ENCODE assay signal across 28 cellular contexts in the genomic region with DNA sequence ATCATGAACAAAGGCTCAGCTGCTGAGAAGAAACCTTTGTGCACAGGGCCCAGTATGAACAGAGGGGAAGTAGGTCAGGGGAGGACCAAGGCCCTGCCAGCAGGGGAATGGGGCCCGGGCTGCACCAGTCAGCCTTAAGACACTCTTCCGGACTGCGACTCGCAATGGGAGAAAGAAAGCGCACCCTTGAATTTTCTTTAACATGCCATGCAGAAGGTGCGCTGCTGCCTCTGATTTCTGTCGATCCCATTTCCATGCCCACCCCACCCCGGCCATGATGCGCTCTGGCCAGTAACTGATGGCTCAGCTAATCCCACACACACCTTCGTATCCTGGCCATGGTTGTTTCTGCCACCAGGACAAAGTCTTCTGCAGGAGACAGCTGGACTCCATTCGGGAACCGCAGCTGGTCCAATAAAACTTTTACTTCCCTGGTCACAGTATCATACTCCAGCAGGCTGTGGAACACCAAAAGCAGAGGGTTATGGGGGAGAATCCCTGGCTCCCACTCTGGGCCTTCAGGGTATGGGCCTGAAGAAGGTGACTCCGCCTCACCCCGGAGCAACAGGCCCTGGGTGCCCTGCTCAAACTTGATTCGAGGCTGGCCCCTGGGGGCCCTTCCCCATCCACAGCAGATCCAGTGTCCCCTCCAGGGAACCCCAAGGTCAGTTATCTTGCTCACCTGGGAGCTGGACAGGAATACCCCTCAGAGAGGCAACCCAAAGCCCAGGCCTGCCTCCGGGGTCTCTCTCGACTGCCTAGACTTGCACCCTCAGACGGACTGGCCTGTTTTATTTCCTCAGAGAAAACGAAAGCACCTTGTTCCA. TPM values are rescaled to one million over a fixed set of nuclear protein-coding genes. Genes with fewer than 3 reads are reported as not detected.
DNase-seq lines count a peak whose midpoint lies in the region; ATAC-seq and TF ChIP-seq lines count a peak whose summit lies in the region.
"Had no signal": no experiment of that assay in that cellular context is flagged by ENCODE, and none has a peak within 500 bp of the region (broad histone marks: within the 10 kb centered on the region; RNA-seq: fewer than 3 reads in every experiment).

No MANE protein-coding gene starts in this region.

- no peaks in the 10 kb centered on the region for H3K79me2 ChIP-seq in PC-3 (ENCODE audit: low read length)

- H3K27me3 Mint-ChIP-seq in immature natural killer cell (ENCODE audit: low read depth in 3 of 3) (peaks cover 16 to 30% (median 17%) of the 10 kb centered on the region in 3 donors), osteocyte (ENCODE audit: unreplicated experiment) (no peaks in the 10 kb centered on the region)
- H3K27me3 Mint-ChIP-seq: activated CD4-positive, alpha-beta T cell treated with anti-CD3 and anti-CD28 coated beads, Interleukin-2, amount 10 ng/mL, durations not matched to agents 7 days and 5 days; CD4-positive, alpha-beta memory T cell; naive thymus-derived CD4-positive, alpha-beta T cell had no signal

- no peaks in the 10 kb centered on the region for H3F3A ChIP-seq in PC-3 (ENCODE audit: low read length, unreplicated experiment)

- no peaks in the 10 kb centered on the region for H3K27me3 ChIP-seq in BLaER1
- H3K27me3 ChIP-seq in PC-3 (ENCODE audit: low read length): no peaks in the 10 kb centered on the region
- H3K27me3 ChIP-seq: SJSA1, testis had no signal

- H3K27ac Mint-ChIP-seq in immature natural killer cell (peak overlapping the region; percentile 85 to 98 (median 94)), osteocyte (ENCODE audit: unreplicated experiment) (no peak overlapping the region)
- H3K27ac Mint-ChIP-seq: activated T-helper 2 cell treated with anti-CD3 and anti-CD28 coated beads, Interferon-gamma antibody, Interleukin-2, Interleukin-4, amounts not matched to agents 10 μg/mL and 5 μg/mL and 100 μg/mL, durations not matched to agents 14 hours and 24 hours and 36 hours; WTC11 had no signal

- no peaks in the 10 kb centered on the region for H3K9me2 ChIP-seq in PC-3 (replicated peaks; ENCODE audit: low read length)

- peaks cover 74 to 84% of the 10 kb centered on the region in 2 donors for H3K4me1 Mint-ChIP-seq in immature natural killer cell
- peaks cover 2% of the 10 kb centered on the region for H3K4me1 Mint-ChIP-seq in osteocyte (ENCODE audit: unreplicated experiment)
- H3K4me1 Mint-ChIP-seq: activated CD4-positive, alpha-beta T cell treated with anti-CD3 and anti-CD28 coated beads, Interleukin-2, amount 10 ng/mL, durations not matched to agents 7 days and 5 days; WTC11 had no signal

- H3K4me3 Mint-ChIP-seq in immature natural killer cell (peak overlapping the region in 2 of 5 donors; percentile 28 to 38), osteocyte (ENCODE audit: unreplicated experiment) (no peak overlapping the region)
- H3K4me3 Mint-ChIP-seq: activated CD4-positive, alpha-beta T cell treated with anti-CD3 and anti-CD28 coated beads, Interleukin-2, amount 10 ng/mL, durations not matched to agents 7 days and 5 days; CD4-positive, alpha-beta memory T cell; naive thymus-derived CD4-positive, alpha-beta T cell; WTC11 had no signal

- H3K4me3 ChIP-seq in BLaER1 (no peak overlapping the region), PC-3 (ENCODE audit: low read length) (no peak overlapping the region)
- H3K4me3 ChIP-seq: left ventricle myocardium inferior, SJSA1, testis had no signal

- 0 out of 2 replicates have a peak overlapping the region, but pooled peaks have one; percentile 41 for H3K27ac ChIP-seq in BLaER1
- H3K27ac ChIP-seq in PC-3 (ENCODE audit: low read length): no peak overlapping the region
- H3K27ac ChIP-seq: left ventricle myocardium inferior, SJSA1, testis had no signal

- H3K36me3 ChIP-seq in BLaER1: peaks cover 84% of the 10 kb centered on the region
- H3K36me3 ChIP-seq in PC-3 (ENCODE audit: low read depth, low read length): peaks cover 26% of the 10 kb centered on the region; the same call in 1 of the 2 replicates

- ATAC-seq in PC-3: no peak
- no peak for ATAC-seq in GM19328 (IDR thresholded peaks at IDR 0.05; ENCODE audit: unreplicated experiment)
- no peak for ATAC-seq in GM21717 (IDR thresholded peaks at IDR 0.05; ENCODE audit: unreplicated experiment)
- ATAC-seq: activated naive CD4-positive, alpha-beta T cell treated with anti-CD3 and anti-CD28 coated beads, Interleukin-2, amount 50 U/mL, for 72 hours; naive thymus-derived CD4-positive, alpha-beta T cell; stimulated activated naive CD8-positive, alpha-beta T cell treated with anti-CD3 and anti-CD28 coated beads, Interleukin-15, Interleukin-2, amounts not matched to agents 100 U/mL and 50 U/mL, for 24 hours; WTC11 had no signal

- H3K4me1 ChIP-seq in BLaER1 (peaks cover 30% of the 10 kb centered on the region), PC-3 (ENCODE audit: insufficient read depth, low read length) (no peaks in the 10 kb centered on the region)
- H3K4me1 ChIP-seq: left ventricle myocardium inferior, SJSA1, testis had no signal

- POLR2A ChIA-PET in PC-3 (lab: Charles Lee; ENCODE audit: unreplicated experiment): no interaction called here

- CTCF ChIA-PET in PC-3 (lab: Charles Lee): no interaction called here

- H3K36me3 Mint-ChIP-seq in immature natural killer cell: peaks cover 49 to 94% (median 63%) of the 10 kb centered on the region in 3 donors
- H3K36me3 Mint-ChIP-seq in osteocyte (ENCODE audit: unreplicated experiment): peaks cover 49% of the 10 kb centered on the region

- H2AFZ ChIP-seq in PC-3 (ENCODE audit: low read length): no peak overlapping the region

- no peak for DNase-seq in PC-3
- no peak for DNase-seq in immature natural killer cell
- DNase-seq in osteocyte (ENCODE audit: extremely low spot score, unreplicated experiment): peak; percentile 76
- no peak for DNase-seq in HUDEP-2 (lab: John Stamatoyannopoulos, UW; ENCODE audit: unreplicated experiment in 76 of 76)
- DNase-seq in activated T-cell treated with anti-CD3 and anti-CD28 coated beads, Interleukin-2, amount 50 U/mL, for 48 hours: no peak
- DNase-seq: activated CD4-positive, alpha-beta T cell treated with anti-CD3 and anti-CD28 coated beads, Interleukin-2, amount 10 ng/mL, durations not matched to agents 7 days and 5 days; AML-193; CD4-positive, alpha-beta memory T cell; effector CD4-positive, alpha-beta T cell; left ventricle myocardium inferior; naive thymus-derived CD4-positive, alpha-beta T cell; NCI-H1048; NCI-H1694; NCI-H82; RPMI8226; stimulated activated naive CD8-positive, alpha-beta T cell treated with anti-CD3 and anti-CD28 coated beads, Interleukin-15, Interleukin-2, amounts not matched to agents 100 U/mL and 50 U/mL, for 24 hours; testis had no signal

- H3K9me3 ChIP-seq in BLaER1 (no peaks in the 10 kb centered on the region), PC-3 (ENCODE audit: low read length) (no peaks in the 10 kb centered on the region)
- H3K9me3 ChIP-seq: left ventricle myocardium inferior, SJSA1, testis had no signal

- TF ChIP-seq CTCF in PC-3 (conservative IDR thresholded peaks at IDR 0.05; ENCODE audit: low read depth, low read length): no peak
- no peak for TF ChIP-seq CTCF in osteocyte (IDR thresholded peaks at IDR 0.05)

- H3K9me3 Mint-ChIP-seq in immature natural killer cell (no peaks in the 10 kb centered on the region), osteocyte (ENCODE audit: unreplicated experiment) (no peaks in the 10 kb centered on the region)
- H3K9me3 Mint-ChIP-seq: activated CD4-positive, alpha-beta T cell treated with anti-CD3 and anti-CD28 coated beads, Interleukin-2, amount 10 ng/mL, durations not matched to agents 7 days and 5 days; activated naive CD4-positive, alpha-beta T cell treated with anti-CD3 and anti-CD28 coated beads, Interleukin-2, amount 50 U/mL, for 72 hours; activated T-helper 2 cell treated with anti-CD3 and anti-CD28 coated beads, Interferon-gamma antibody, Interleukin-2, Interleukin-4, amounts not matched to agents 10 μg/mL and 5 μg/mL and 100 μg/mL, durations not matched to agents 14 hours and 24 hours and 36 hours; CD4-positive, alpha-beta memory T cell; naive thymus-derived CD4-positive, alpha-beta T cell; WTC11 had no signal

- H4K20me1 ChIP-seq in BLaER1 (peaks cover 18% of the 10 kb centered on the region; the same call in 1 of the 2 replicates), PC-3 (ENCODE audit: low read length) (no peaks in the 10 kb centered on the region)

- intact Hi-C loops in PC-3 (cut with micrococcal nuclease): no loop called here

- H3K4me2 ChIP-seq in BLaER1: 0 out of 2 replicates have a peak overlapping the region, but pooled peaks have one; percentile 77
- no peak overlapping the region for H3K4me2 ChIP-seq in PC-3 (ENCODE audit: low read length)

- H3K9ac ChIP-seq in BLaER1: no peak overlapping the region
- H3K9ac ChIP-seq in PC-3 (ENCODE audit: low read length): no peak overlapping the region

- TSS peak; percentile 5 for BruUV-seq in PC-3 (replicated peaks; lab: Mats Ljungman, UMichigan)

RNA-seq across cellular contexts. Expression of a gene that starts 20.3 kb away (rescaled TPM):
- total RNA-seq in PC-3 (2014; rRNA removed) (not detected in 2 replicates), osteocyte (not detected in 2 replicates)
- polyA plus RNA-seq in immature natural killer cell: 1,000 to 10,000 TPM; 2,262 to 2,521 (median 2,438) TPM
- total RNA-seq: A673, epithelial cell of proximal tubule, HT-29, NCI-H460, SJSA1, WTC11 had no signal

RNA-seq across cellular contexts. Expression of a gene that starts 23.1 kb away (rescaled TPM):
- total RNA-seq in PC-3 (2014; rRNA removed) (134 and 137 TPM in 2 replicates), osteocyte (76.3 and 80.0 TPM in 2 replicates)
- polyA plus RNA-seq in immature natural killer cell: 1,000 to 10,000 TPM in 1 of 3 donors, 100 to 1,000 TPM in 2; 649 to 1,111 (median 667) TPM
